Comparison of ENCODE assay signal across 21 cellular contexts in the genomic region with DNA sequence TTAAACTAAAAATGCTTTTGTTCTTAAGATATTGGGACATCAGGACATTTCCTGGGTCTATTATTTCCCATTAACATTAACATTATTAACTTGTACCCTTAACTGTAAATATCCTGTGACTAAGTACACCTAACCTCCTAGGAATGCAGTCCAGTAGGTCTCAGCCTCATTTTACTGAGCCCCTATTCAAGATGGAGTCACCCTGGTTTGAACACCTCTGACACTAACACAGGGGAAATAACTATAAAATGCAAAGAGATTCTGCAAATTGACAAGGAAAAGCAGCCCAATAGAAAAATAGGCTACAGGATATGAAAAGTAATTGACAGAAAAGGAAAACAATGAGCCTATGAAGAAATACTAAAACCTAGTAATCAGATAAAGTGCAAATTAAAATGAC. TPM values are rescaled to one million over a fixed set of nuclear protein-coding genes. Genes with fewer than 3 reads are reported as not detected.
"Had no signal": no experiment of that assay in that cellular context is flagged by ENCODE, and none has a peak within 500 bp of the region (broad histone marks: within the 10 kb centered on the region; RNA-seq: fewer than 3 reads in every experiment).

No MANE protein-coding gene starts in this region.

- H3K9me3 ChIP-seq: right atrium auricular region, transverse colon had no signal

- H3K27me3 ChIP-seq: hepatocyte, right atrium auricular region, transverse colon had no signal

- H3K4me1 ChIP-seq: right atrium auricular region had no signal

- H3K36me3 ChIP-seq: right atrium auricular region, transverse colon, WERI-Rb-1 had no signal

- H3K9me3 Mint-ChIP-seq: activated CD4-positive, alpha-beta memory T cell treated with anti-CD3 and anti-CD28 coated beads for 36 hours; natural killer cell treated with Interleukin-12 subunit alpha and Interleukin-12 subunit beta and Interleukin-15 and Interleukin-18, amount 100 ng/mL, for 72 hours; T-helper 1 cell treated with Interleukin-12 subunit alpha and Interleukin-12 subunit beta and Interleukin-4 antibody, amounts not matched to agents 30 μg/mL and 1 μg/mL, for 36 hours had no signal

- H2AFZ ChIP-seq: hepatocyte had no signal

- H3K27ac ChIP-seq: hepatocyte, right atrium auricular region, skin epidermis, transverse colon, WERI-Rb-1 had no signal

- H3K36me3 Mint-ChIP-seq: activated CD4-positive, alpha-beta memory T cell treated with anti-CD3 and anti-CD28 coated beads for 36 hours; natural killer cell treated with Interleukin-12 subunit alpha and Interleukin-12 subunit beta and Interleukin-15 and Interleukin-18, amount 100 ng/mL, for 72 hours had no signal

- H3K4me3 Mint-ChIP-seq: activated CD4-positive, alpha-beta memory T cell treated with anti-CD3 and anti-CD28 coated beads for 36 hours; activated CD8-positive, alpha-beta memory T cell treated with anti-CD3 and anti-CD28 coated beads, Interleukin-2, amount 10 ng/mL, durations not matched to agents 7 days and 5 days; natural killer cell treated with Interleukin-12 subunit alpha and Interleukin-12 subunit beta and Interleukin-15 and Interleukin-18, amount 100 ng/mL, for 72 hours; T-helper 1 cell treated with Interleukin-12 subunit alpha and Interleukin-12 subunit beta and Interleukin-4 antibody, amounts not matched to agents 30 μg/mL and 1 μg/mL, for 36 hours had no signal

- H3K27me3 Mint-ChIP-seq: activated CD4-positive, alpha-beta memory T cell treated with anti-CD3 and anti-CD28 coated beads for 36 hours had no signal

- H3K4me2 ChIP-seq: hepatocyte had no signal

- ATAC-seq: activated CD8-positive, alpha-beta memory T cell treated with anti-CD3 and anti-CD28 coated beads, Interleukin-2, amount 10 ng/mL, durations not matched to agents 7 days and 5 days; esophagus mucosa; left ventricle myocardium superior; natural killer cell treated with Interleukin-12 subunit alpha and Interleukin-12 subunit beta and Interleukin-15 and Interleukin-18, amount 100 ng/mL, for 72 hours; stimulated activated naive CD8-positive, alpha-beta T cell treated with anti-CD3 and anti-CD28 coated beads, Interleukin-15, Interleukin-2, amounts not matched to agents 100 U/mL and 50 U/mL, for 24 hours had no signal

- H3K79me2 ChIP-seq: hepatocyte had no signal

- DNase-seq: activated CD4-positive, alpha-beta memory T cell treated with anti-CD3 and anti-CD28 coated beads for 36 hours; activated CD8-positive, alpha-beta memory T cell treated with anti-CD3 and anti-CD28 coated beads, Interleukin-2, amount 10 ng/mL, durations not matched to agents 7 days and 5 days; activated naive CD4-positive, alpha-beta T cell treated with anti-CD3 and anti-CD28 coated beads, Interleukin-2, amount 50 U/mL, for 16 hours; activated T-cell treated with anti-CD3 and anti-CD28 coated beads, Interleukin-2, amount 50 U/mL, for 1 hour; kidney; left ventricle myocardium superior; mesendoderm; posterior cingulate gyrus; stimulated activated CD4-positive, alpha-beta T cell treated with anti-CD3 and anti-CD28 coated beads, Interleukin-4, amount 100 ng/mL, for 4 hours; stimulated activated naive CD8-positive, alpha-beta T cell treated with anti-CD3 and anti-CD28 coated beads, Interleukin-15, Interleukin-2, amounts not matched to agents 100 U/mL and 50 U/mL, for 24 hours; transverse colon; WERI-Rb-1 had no signal

- H3K4me3 ChIP-seq: hepatocyte, right atrium auricular region, skin epidermis, transverse colon had no signal

- FAIRE-seq: astrocyte, kidney had no signal

RNA-seq across cellular contexts. Expression of gene NCMAP, which starts 11.6 kb away (rescaled TPM):
- total RNA-seq: activated CD8-positive, alpha-beta memory T cell treated with anti-CD3 and anti-CD28 coated beads, Interleukin-2, amount 10 ng/mL, durations not matched to agents 7 days and 5 days; astrocyte; chondrocyte; dermis microvascular lymphatic vessel endothelial cell; natural killer cell treated with Interleukin-12 subunit alpha and Interleukin-12 subunit beta and Interleukin-15 and Interleukin-18, amount 100 ng/mL, for 72 hours had no signal
